Comparison of ENCODE assay signal across 1 cellular context in genomic region chr18:8982416-8983183, GRCh38.
A peak's percentile ranks its signal among the peaks of the same experiment; 100 is the strongest.
TF ChIP-seq lines count a peak whose summit lies in the region.

No MANE protein-coding gene starts in this region.

TF ChIP-seq in K562, 482 proteins besides CTCF, POLR2A, EP300 and RAD21 (continued from another document and continues in another):
- no peak for TF ChIP-seq PBX2 (CRISPR knock-in tag; IDR thresholded peaks at IDR 0.05; ENCODE audit: low read depth)
- peak; percentile 86 for TF ChIP-seq PBX2 (tag; conservative IDR thresholded peaks at IDR 0.05; ENCODE audit: low read depth)
- no peak for TF ChIP-seq TFE3 (CRISPR knock-in tag; IDR thresholded peaks at IDR 0.05)
- no peak for TF ChIP-seq NCOR1 (IDR thresholded peaks at IDR 0.05)
- TF ChIP-seq PATZ1 (CRISPR knock-in tag; IDR thresholded peaks at IDR 0.05; ENCODE audit: borderline replicate concordance): no peak
- TF ChIP-seq KLF6 (CRISPR knock-in tag; IDR thresholded peaks at IDR 0.05; ENCODE audit: borderline replicate concordance): no peak
- TF ChIP-seq E2F1 (CRISPR knock-in tag; IDR thresholded peaks at IDR 0.05): 0 out of 2 replicates have a peak, but pooled peaks have one; percentile 14
- 0 out of 2 replicates have a peak, but pooled peaks have one; percentile 31 for TF ChIP-seq NBN (IDR thresholded peaks at IDR 0.05; ENCODE audit: low read depth)
- TF ChIP-seq RBFOX2 (IDR thresholded peaks at IDR 0.05; ENCODE audit: low read depth, low read length): no peak
- TF ChIP-seq ATF3 (IDR thresholded peaks at IDR 0.05): no peak
- TF ChIP-seq ATF3 (CRISPR knock-in tag; conservative IDR thresholded peaks at IDR 0.05): no peak
- TF ChIP-seq SP2 (IDR thresholded peaks at IDR 0.05; ENCODE audit: extremely low read depth, low read depth, low read length, poor library complexity, severe bottlenecking): no peak
- 0 out of 2 replicates have a peak, but pooled peaks have one; percentile 10 for TF ChIP-seq TAF7 (tag; IDR thresholded peaks at IDR 0.05)
- TF ChIP-seq ZNF584 (CRISPR knock-in tag; IDR thresholded peaks at IDR 0.05; ENCODE audit: low read depth): no peak
- TF ChIP-seq ZNF41 (CRISPR knock-in tag; conservative IDR thresholded peaks at IDR 0.05): no peak
- peak; percentile 82 for TF ChIP-seq MEIS2 (IDR thresholded peaks at IDR 0.05; ENCODE audit: partially characterized antibody)
- peak in 1 of 2 experiments; percentile 68; a peak in 1 of 4 replicates for TF ChIP-seq FOXK2 (conservative IDR thresholded peaks at IDR 0.05 in 1 of 2, IDR thresholded peaks at IDR 0.05 in 1 of 2; ENCODE audit: low read depth in 2 of 2)
- no peak for TF ChIP-seq EWSR1 (IDR thresholded peaks at IDR 0.05; ENCODE audit: borderline replicate concordance, low read depth, partially characterized antibody)
- no peak for TF ChIP-seq ZBTB40 (IDR thresholded peaks at IDR 0.05)
- no peak for TF ChIP-seq ZBTB40 (CRISPR knock-in tag; IDR thresholded peaks at IDR 0.05)
- no peak for TF ChIP-seq CREB3 (tag; conservative IDR thresholded peaks at IDR 0.05; ENCODE audit: low read depth)
- TF ChIP-seq CUX1 (CRISPR knock-in tag; IDR thresholded peaks at IDR 0.05): no peak
- no peak for TF ChIP-seq FOXK1 (CRISPR knock-in tag; IDR thresholded peaks at IDR 0.05; ENCODE audit: borderline replicate concordance)
- TF ChIP-seq NRF1 (conservative IDR thresholded peaks at IDR 0.05 in 1 of 2, IDR thresholded peaks at IDR 0.05 in 1 of 2): no peak
- TF ChIP-seq TFAP4 (CRISPR knock-in tag; IDR thresholded peaks at IDR 0.05; ENCODE audit: borderline replicate concordance): no peak
- no peak for TF ChIP-seq HDAC6 (IDR thresholded peaks at IDR 0.05; ENCODE audit: low read depth, low read length)
- no peak for TF ChIP-seq PURB (CRISPR knock-in tag; IDR thresholded peaks at IDR 0.05; ENCODE audit: low read depth)
- TF ChIP-seq XRCC4 (IDR thresholded peaks at IDR 0.05; ENCODE audit: extremely low read depth, insufficient read depth, insufficient read length): no peak
- peak; percentile 50; the same call in 1 of the 2 replicates for TF ChIP-seq ZNF24 (IDR thresholded peaks at IDR 0.05)
